ENCODE assay signal across 1 cellular context in genomic region chr19:18397242-18398202, GRCh38.
TF ChIP-seq lines count a peak whose summit lies in the region.

TSS of gene LRRC25 (minus strand) at chr19:18397622. CDS start at chr19:18396963, 659 bp downstream.

TF ChIP-seq in HEK293T, 16 proteins besides CTCF, POLR2A, EP300 and RAD21 (continued from another document):
- no peak for TF ChIP-seq FOXK2 (IDR thresholded peaks at IDR 0.05)
TF ChIP-seq in HEK293T: peak in this region for 0.
